In the genomic region with DNA sequence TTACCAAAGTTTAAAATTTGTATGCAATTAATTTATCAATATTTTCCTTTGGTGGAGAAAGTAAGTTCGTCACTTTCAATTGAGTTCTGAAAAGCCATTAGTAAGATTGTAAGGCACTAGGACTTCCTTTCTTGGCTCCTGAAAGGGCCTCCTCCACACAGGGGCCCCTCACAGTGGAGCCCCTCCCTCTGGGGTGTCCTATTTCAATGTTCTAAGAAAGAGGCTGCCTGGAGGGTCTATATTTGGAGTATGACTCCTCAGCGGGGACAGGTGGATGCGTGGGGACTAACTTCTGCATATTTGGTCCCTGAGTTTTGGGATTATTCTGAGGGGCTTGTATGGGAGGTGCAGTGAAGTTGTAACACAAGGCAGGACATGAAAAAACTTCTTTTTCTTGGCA, we compare ENCODE assay signal across 1 cellular context.
TF ChIP-seq lines count a peak whose summit lies in the region.

No MANE protein-coding gene starts in this region.

TF ChIP-seq in GM23338, 12 proteins besides CTCF, POLR2A, EP300 and RAD21 (continued from another document):
- TF ChIP-seq ZNF462 (CRISPR knock-in tag; IDR thresholded peaks at IDR 0.05) (no peak), STAT1 (IDR thresholded peaks at IDR 0.05; ENCODE audit: unreplicated experiment) (no peak), REST (IDR thresholded peaks at IDR 0.05; ENCODE audit: unreplicated experiment) (no peak), POLR2AphosphoS5 (IDR thresholded peaks at IDR 0.05; ENCODE audit: low read depth) (no peak), EZH2 (IDR thresholded peaks at IDR 0.05; ENCODE audit: low read depth, unreplicated experiment) (no peak), JUNB (IDR thresholded peaks at IDR 0.05; ENCODE audit: unreplicated experiment) (no peak), CREB1 (CRISPR knock-in tag; IDR thresholded peaks at IDR 0.05; ENCODE audit: low read depth) (no peak), NANOG (IDR thresholded peaks at IDR 0.05; ENCODE audit: borderline replicate concordance) (no peak), EZH2phosphoT487 (IDR thresholded peaks at IDR 0.05; ENCODE audit: unreplicated experiment) (no peak), ZNF331 (CRISPR knock-in tag; IDR thresholded peaks at IDR 0.05; ENCODE audit: low read depth) (no peak), ZNF114 (CRISPR knock-in tag; IDR thresholded peaks at IDR 0.05) (no peak)
